1 cellular context compared by ENCODE assay signal in the genomic region with DNA sequence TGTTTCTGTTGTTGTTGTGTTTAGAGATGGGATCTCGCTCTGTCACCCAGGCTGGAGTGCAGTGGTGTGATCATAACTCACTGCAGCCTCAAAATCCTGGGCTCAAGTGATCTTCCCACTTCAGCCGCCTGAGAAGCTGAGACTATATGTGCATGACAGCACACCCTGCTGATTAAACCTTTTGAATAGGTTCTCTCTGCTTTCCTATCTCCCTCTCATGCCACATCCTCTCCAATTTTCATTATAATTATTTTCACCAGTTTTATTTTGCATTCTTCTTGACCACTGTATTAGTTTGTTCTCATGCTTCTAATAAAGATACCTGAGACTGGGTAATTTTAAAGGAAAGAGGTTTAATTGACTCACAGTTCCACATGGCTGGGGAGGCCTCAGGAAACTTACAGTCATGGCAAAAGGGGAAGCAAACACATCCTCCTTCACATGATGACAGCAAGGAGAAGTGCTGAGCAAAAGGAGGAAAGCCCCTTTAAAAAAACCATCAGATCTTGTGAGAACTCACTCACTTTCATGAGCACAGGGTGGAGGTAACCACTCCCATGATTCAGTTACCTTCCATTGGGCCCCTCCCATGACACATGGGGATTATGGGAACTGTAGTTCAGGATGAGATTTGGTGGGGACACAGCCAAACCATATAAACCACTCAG.
A peak's percentile ranks its signal among the peaks of the same experiment; 100 is the strongest.
TF ChIP-seq lines count a peak whose summit lies in the region.

No MANE protein-coding gene starts in this region.

TF ChIP-seq in GM12878, 131 proteins besides CTCF, POLR2A, EP300 and RAD21 (continues in another document):
- TF ChIP-seq LARP7 (IDR thresholded peaks at IDR 0.05), result no peak
- TF ChIP-seq IKZF1 (conservative IDR thresholded peaks at IDR 0.05), result peak; percentile 28; the same call in 1 of the 2 replicates
- peak; percentile 37; the same call in 1 of the 2 replicates for TF ChIP-seq JUNB (IDR thresholded peaks at IDR 0.05)
- peak in 1 of 2 experiments; percentile 56; a peak in 3 of 4 replicates for TF ChIP-seq IKZF2 (IDR thresholded peaks at IDR 0.05)
- no peak for TF ChIP-seq NR2C1 (IDR thresholded peaks at IDR 0.05)
- TF ChIP-seq, protein P1, sequence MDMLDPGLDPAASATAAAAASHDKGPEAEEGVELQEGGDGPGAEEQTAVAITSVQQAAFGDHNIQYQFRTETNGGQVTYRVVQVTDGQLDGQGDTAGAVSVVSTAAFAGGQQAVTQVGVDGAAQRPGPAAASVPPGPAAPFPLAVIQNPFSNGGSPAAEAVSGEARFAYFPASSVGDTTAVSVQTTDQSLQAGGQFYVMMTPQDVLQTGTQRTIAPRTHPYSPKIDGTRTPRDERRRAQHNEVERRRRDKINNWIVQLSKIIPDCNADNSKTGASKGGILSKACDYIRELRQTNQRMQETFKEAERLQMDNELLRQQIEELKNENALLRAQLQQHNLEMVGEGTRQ (IDR thresholded peaks at IDR 0.05; ENCODE audit: borderline replicate concordance, low read depth, low read length), result peak; percentile 15; the same call in 1 of the 2 replicates
- TF ChIP-seq YBX1 (IDR thresholded peaks at IDR 0.05), result no peak
- peak; percentile 46; the same call in 1 of the 2 replicates for TF ChIP-seq NFIC (IDR thresholded peaks at IDR 0.05; ENCODE audit: low read depth, low read length)
- no peak for TF ChIP-seq SUPT20H (IDR thresholded peaks at IDR 0.05; ENCODE audit: borderline replicate concordance, control insufficient read depth, low read depth, low read length)
- no peak for TF ChIP-seq NBN (IDR thresholded peaks at IDR 0.05)
- TF ChIP-seq JUND (IDR thresholded peaks at IDR 0.05; ENCODE audit: low read depth, low read length), result no peak
- peak; percentile 56 for TF ChIP-seq KLF5 (IDR thresholded peaks at IDR 0.05; ENCODE audit: partially characterized antibody)
- TF ChIP-seq, protein P2, sequence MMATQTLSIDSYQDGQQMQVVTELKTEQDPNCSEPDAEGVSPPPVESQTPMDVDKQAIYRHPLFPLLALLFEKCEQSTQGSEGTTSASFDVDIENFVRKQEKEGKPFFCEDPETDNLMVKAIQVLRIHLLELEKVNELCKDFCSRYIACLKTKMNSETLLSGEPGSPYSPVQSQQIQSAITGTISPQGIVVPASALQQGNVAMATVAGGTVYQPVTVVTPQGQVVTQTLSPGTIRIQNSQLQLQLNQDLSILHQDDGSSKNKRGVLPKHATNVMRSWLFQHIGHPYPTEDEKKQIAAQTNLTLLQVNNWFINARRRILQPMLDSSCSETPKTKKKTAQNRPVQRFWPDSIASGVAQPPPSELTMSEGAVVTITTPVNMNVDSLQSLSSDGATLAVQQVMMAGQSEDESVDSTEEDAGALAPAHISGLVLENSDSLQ (IDR thresholded peaks at IDR 0.05), result 0 out of 2 replicates have a peak, but pooled peaks have one; percentile 6
- TF ChIP-seq ZBTB33 (IDR thresholded peaks at IDR 0.05), result no peak
- no peak for TF ChIP-seq BHLHE40 (IDR thresholded peaks at IDR 0.05; ENCODE audit: borderline replicate concordance in 1 of 2, low read depth in 2 of 2, low read length in 1 of 2)
- TF ChIP-seq HDAC2 (IDR thresholded peaks at IDR 0.05), result no peak
- TF ChIP-seq ZNF622 (IDR thresholded peaks at IDR 0.05), result no peak
- TF ChIP-seq KDM1A (IDR thresholded peaks at IDR 0.05; ENCODE audit: borderline replicate concordance), result no peak
- TF ChIP-seq, protein P3, sequence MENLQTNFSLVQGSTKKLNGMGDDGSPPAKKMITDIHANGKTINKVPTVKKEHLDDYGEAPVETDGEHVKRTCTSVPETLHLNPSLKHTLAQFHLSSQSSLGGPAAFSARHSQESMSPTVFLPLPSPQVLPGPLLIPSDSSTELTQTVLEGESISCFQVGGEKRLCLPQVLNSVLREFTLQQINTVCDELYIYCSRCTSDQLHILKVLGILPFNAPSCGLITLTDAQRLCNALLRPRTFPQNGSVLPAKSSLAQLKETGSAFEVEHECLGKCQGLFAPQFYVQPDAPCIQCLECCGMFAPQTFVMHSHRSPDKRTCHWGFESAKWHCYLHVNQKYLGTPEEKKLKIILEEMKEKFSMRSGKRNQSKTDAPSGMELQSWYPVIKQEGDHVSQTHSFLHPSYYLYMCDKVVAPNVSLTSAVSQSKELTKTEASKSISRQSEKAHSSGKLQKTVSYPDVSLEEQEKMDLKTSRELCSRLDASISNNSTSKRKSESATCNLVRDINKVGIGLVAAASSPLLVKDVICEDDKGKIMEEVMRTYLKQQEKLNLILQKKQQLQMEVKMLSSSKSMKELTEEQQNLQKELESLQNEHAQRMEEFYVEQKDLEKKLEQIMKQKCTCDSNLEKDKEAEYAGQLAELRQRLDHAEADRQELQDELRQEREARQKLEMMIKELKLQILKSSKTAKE (IDR thresholded peaks at IDR 0.05; ENCODE audit: low read depth, poor library complexity, severe bottlenecking), result peak; percentile 83
- TF ChIP-seq CBX5 (IDR thresholded peaks at IDR 0.05; ENCODE audit: low read depth), result peak; percentile 98
- TF ChIP-seq YY1 (IDR thresholded peaks at IDR 0.05; ENCODE audit: low read depth, low read length), result peak; percentile 40; the same call in 1 of the 2 replicates
- TF ChIP-seq, protein P4, sequence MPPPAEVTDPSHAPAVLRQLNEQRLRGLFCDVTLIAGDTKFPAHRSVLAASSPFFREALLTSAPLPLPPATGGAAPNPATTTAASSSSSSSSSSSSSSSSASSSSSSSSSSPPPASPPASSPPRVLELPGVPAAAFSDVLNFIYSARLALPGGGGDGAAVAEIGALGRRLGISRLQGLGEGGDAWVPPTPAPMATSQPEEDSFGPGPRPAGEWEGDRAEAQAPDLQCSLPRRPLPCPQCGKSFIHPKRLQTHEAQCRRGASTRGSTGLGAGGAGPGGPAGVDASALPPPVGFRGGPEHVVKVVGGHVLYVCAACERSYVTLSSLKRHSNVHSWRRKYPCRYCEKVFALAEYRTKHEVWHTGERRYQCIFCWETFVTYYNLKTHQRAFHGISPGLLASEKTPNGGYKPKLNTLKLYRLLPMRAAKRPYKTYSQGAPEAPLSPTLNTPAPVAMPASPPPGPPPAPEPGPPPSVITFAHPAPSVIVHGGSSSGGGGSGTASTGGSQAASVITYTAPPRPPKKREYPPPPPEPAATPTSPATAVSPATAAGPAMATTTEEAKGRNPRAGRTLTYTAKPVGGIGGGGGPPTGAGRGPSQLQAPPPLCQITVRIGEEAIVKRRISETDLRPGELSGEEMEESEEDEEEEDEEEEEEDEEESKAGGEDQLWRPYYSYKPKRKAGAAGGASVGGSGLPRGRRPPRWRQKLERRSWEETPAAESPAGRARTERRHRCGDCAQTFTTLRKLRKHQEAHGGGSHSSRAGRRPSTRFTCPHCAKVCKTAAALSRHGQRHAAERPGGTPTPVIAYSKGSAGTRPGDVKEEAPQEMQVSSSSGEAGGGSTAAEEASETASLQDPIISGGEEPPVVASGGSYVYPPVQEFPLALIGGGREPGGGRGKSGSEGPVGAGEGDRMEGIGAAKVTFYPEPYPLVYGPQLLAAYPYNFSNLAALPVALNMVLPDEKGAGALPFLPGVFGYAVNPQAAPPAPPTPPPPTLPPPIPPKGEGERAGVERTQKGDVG (CRISPR knock-in tag; IDR thresholded peaks at IDR 0.05), result no peak
- peak; percentile 30; the same call in 1 of the 2 replicates for TF ChIP-seq FOXM1 (IDR thresholded peaks at IDR 0.05; ENCODE audit: low read depth, low read length)
- TF ChIP-seq DPF2 (IDR thresholded peaks at IDR 0.05), result no peak
- TF ChIP-seq, protein P5, sequence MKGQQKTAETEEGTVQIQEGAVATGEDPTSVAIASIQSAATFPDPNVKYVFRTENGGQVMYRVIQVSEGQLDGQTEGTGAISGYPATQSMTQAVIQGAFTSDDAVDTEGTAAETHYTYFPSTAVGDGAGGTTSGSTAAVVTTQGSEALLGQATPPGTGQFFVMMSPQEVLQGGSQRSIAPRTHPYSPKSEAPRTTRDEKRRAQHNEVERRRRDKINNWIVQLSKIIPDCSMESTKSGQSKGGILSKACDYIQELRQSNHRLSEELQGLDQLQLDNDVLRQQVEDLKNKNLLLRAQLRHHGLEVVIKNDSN (IDR thresholded peaks at IDR 0.05; ENCODE audit: borderline replicate concordance, extremely low read length, insufficient read depth, low read depth, low read length), result no peak
- TF ChIP-seq HCFC1 (IDR thresholded peaks at IDR 0.05; ENCODE audit: low read length), result peak; percentile 64
- TF ChIP-seq SIX5 (IDR thresholded peaks at IDR 0.05; ENCODE audit: low read depth, low read length, severe bottlenecking), result peak; percentile 68
- TF ChIP-seq, protein P6, sequence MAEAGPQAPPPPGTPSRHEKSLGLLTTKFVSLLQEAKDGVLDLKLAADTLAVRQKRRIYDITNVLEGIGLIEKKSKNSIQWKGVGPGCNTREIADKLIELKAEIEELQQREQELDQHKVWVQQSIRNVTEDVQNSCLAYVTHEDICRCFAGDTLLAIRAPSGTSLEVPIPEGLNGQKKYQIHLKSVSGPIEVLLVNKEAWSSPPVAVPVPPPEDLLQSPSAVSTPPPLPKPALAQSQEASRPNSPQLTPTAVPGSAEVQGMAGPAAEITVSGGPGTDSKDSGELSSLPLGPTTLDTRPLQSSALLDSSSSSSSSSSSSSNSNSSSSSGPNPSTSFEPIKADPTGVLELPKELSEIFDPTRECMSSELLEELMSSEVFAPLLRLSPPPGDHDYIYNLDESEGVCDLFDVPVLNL (IDR thresholded peaks at IDR 0.05; ENCODE audit: low read depth, low read length), result no peak
- TF ChIP-seq RFX5 (IDR thresholded peaks at IDR 0.05; ENCODE audit: low read depth, low read length), result no peak
- 0 out of 2 replicates have a peak, but pooled peaks have one; percentile 17 for TF ChIP-seq EED (IDR thresholded peaks at IDR 0.05; ENCODE audit: low read depth)
- TF ChIP-seq ATF7 (IDR thresholded peaks at IDR 0.05; ENCODE audit: low read depth), result peak; percentile 59; the same call in 1 of the 2 replicates
- 0 out of 2 replicates have a peak, but pooled peaks have one; percentile 18 for TF ChIP-seq PAX5 (IDR thresholded peaks at IDR 0.05; ENCODE audit: borderline replicate concordance, low read depth, low read length)
- TF ChIP-seq, protein P7, sequence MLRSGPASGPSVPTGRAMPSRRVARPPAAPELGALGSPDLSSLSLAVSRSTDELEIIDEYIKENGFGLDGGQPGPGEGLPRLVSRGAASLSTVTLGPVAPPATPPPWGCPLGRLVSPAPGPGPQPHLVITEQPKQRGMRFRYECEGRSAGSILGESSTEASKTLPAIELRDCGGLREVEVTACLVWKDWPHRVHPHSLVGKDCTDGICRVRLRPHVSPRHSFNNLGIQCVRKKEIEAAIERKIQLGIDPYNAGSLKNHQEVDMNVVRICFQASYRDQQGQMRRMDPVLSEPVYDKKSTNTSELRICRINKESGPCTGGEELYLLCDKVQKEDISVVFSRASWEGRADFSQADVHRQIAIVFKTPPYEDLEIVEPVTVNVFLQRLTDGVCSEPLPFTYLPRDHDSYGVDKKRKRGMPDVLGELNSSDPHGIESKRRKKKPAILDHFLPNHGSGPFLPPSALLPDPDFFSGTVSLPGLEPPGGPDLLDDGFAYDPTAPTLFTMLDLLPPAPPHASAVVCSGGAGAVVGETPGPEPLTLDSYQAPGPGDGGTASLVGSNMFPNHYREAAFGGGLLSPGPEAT (IDR thresholded peaks at IDR 0.05; ENCODE audit: low read depth), result peak; percentile 65
- TF ChIP-seq RUNX3 (IDR thresholded peaks at IDR 0.05; ENCODE audit: low read length), result peak; percentile 37; the same call in 1 of the 2 replicates
- peak; percentile 31; the same call in 1 of the 2 replicates for TF ChIP-seq ZBTB40 (IDR thresholded peaks at IDR 0.05; ENCODE audit: borderline replicate concordance)
- TF ChIP-seq ATF2 (IDR thresholded peaks at IDR 0.05; ENCODE audit: low read length), result peak; percentile 46; the same call in 1 of the 2 replicates
